ENCODE assay signal across 2 cellular contexts in the genomic region with DNA sequence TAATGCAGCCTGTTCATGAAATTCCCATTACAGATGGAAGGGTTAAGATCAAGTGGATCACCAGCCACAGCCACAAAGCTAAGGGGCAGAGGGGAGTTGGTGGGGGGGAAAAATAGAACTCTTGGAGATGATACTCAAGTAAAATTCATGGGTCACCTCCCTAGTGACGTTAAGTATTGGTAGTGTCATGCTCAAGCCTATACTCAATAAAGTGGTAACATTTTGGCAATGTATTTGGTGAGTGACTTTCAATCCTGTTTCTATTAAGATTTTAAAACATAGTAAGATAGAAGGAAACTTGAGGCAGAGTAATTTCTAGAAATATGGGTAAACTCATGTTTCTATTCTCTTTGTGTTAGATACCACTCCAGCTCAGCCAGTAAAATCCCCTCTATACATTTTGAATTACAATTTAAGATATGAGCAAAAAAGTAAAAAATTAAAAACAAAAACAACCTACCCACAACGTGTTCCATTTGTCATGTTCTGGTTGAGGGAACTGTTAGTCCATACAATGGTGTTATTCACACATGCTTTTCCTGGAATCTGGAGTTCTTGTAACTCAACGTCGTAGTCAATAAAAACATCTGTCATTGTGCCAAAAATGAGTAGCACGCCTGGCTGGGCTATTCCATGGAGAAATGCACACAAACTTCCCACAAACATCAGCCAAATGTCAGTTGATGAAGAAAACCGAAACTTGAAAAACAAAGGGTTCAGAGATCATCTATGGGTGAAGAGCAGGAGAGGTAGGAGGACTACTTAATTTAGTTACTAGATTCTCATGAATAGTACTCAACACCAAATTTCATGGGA.
TF ChIP-seq lines count a peak whose summit lies in the region.

No MANE protein-coding gene starts in this region.

TF ChIP-seq in A549, 52 proteins besides CTCF, POLR2A, EP300 and RAD21 (continued from another document):
- TF ChIP-seq, protein P1, sequence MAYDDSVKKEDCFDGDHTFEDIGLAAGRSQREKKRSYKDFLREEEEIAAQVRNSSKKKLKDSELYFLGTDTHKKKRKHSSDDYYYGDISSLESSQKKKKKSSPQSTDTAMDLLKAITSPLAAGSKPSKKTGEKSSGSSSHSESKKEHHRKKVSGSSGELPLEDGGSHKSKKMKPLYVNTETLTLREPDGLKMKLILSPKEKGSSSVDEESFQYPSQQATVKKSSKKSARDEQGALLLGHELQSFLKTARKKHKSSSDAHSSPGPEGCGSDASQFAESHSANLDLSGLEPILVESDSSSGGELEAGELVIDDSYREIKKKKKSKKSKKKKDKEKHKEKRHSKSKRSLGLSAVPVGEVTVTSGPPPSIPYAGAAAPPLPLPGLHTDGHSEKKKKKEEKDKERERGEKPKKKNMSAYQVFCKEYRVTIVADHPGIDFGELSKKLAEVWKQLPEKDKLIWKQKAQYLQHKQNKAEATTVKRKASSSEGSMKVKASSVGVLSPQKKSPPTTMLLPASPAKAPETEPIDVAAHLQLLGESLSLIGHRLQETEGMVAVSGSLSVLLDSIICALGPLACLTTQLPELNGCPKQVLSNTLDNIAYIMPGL (CRISPR knock-in tag; IDR thresholded peaks at IDR 0.05; ENCODE audit: borderline replicate concordance) = no peak
- TF ChIP-seq KDM5A (IDR thresholded peaks at IDR 0.05) = no peak
- no peak for TF ChIP-seq PHF8 (IDR thresholded peaks at IDR 0.05; ENCODE audit: borderline replicate concordance, low read depth)
- TF ChIP-seq BCL3 (IDR thresholded peaks at IDR 0.05) = no peak
- no peak for TF ChIP-seq HDAC2 (IDR thresholded peaks at IDR 0.05)
- TF ChIP-seq CHD2 (IDR thresholded peaks at IDR 0.05; ENCODE audit: low read length, partially characterized antibody) = no peak
- no peak for TF ChIP-seq POLR2AphosphoS2 (conservative IDR thresholded peaks at IDR 0.05; ENCODE audit: low read length)
- no peak for TF ChIP-seq ESRRA (IDR thresholded peaks at IDR 0.05; ENCODE audit: borderline replicate concordance, low read length)
- TF ChIP-seq MAX (IDR thresholded peaks at IDR 0.05) = no peak
- no peak for TF ChIP-seq FOSB (CRISPR knock-in tag; IDR thresholded peaks at IDR 0.05)
- TF ChIP-seq MAFK (IDR thresholded peaks at IDR 0.05; ENCODE audit: partially characterized antibody) = no peak
- no peak for TF ChIP-seq HEYL (CRISPR knock-in tag; IDR thresholded peaks at IDR 0.05)
- no peak for TF ChIP-seq NPAS2 (CRISPR knock-in tag; IDR thresholded peaks at IDR 0.05; ENCODE audit: borderline replicate concordance)
- no peak for TF ChIP-seq HOXB13 (CRISPR knock-in tag; IDR thresholded peaks at IDR 0.05; ENCODE audit: low read depth)

TF ChIP-seq in SK-N-SH, 30 proteins besides CTCF, POLR2A, EP300 and RAD21 (continued from another document):
- TF ChIP-seq USF2 (IDR thresholded peaks at IDR 0.05; ENCODE audit: borderline replicate concordance, low read depth, low read length) (no peak), PBX3 (IDR thresholded peaks at IDR 0.05) (no peak), SIN3A (IDR thresholded peaks at IDR 0.05; ENCODE audit: borderline replicate concordance, low read depth, low read length) (no peak), RFX5 (IDR thresholded peaks at IDR 0.05; ENCODE audit: low read length) (no peak), TAF1 (IDR thresholded peaks at IDR 0.05; ENCODE audit: borderline replicate concordance, low read depth, low read length) (no peak), RXRA (IDR thresholded peaks at IDR 0.05; ENCODE audit: borderline replicate concordance, low read depth) (no peak), TCF12 (IDR thresholded peaks at IDR 0.05) (no peak), TEAD4 (IDR thresholded peaks at IDR 0.05; ENCODE audit: borderline replicate concordance, insufficient read depth) (no peak), GABPA (IDR thresholded peaks at IDR 0.05; ENCODE audit: low read depth) (no peak), FOXJ3 (CRISPR knock-in tag; IDR thresholded peaks at IDR 0.05) (no peak), JUND (IDR thresholded peaks at IDR 0.05) (no peak), MXI1 (IDR thresholded peaks at IDR 0.05; ENCODE audit: low read depth, low read length) (no peak)
- TF ChIP-seq, protein P2, sequence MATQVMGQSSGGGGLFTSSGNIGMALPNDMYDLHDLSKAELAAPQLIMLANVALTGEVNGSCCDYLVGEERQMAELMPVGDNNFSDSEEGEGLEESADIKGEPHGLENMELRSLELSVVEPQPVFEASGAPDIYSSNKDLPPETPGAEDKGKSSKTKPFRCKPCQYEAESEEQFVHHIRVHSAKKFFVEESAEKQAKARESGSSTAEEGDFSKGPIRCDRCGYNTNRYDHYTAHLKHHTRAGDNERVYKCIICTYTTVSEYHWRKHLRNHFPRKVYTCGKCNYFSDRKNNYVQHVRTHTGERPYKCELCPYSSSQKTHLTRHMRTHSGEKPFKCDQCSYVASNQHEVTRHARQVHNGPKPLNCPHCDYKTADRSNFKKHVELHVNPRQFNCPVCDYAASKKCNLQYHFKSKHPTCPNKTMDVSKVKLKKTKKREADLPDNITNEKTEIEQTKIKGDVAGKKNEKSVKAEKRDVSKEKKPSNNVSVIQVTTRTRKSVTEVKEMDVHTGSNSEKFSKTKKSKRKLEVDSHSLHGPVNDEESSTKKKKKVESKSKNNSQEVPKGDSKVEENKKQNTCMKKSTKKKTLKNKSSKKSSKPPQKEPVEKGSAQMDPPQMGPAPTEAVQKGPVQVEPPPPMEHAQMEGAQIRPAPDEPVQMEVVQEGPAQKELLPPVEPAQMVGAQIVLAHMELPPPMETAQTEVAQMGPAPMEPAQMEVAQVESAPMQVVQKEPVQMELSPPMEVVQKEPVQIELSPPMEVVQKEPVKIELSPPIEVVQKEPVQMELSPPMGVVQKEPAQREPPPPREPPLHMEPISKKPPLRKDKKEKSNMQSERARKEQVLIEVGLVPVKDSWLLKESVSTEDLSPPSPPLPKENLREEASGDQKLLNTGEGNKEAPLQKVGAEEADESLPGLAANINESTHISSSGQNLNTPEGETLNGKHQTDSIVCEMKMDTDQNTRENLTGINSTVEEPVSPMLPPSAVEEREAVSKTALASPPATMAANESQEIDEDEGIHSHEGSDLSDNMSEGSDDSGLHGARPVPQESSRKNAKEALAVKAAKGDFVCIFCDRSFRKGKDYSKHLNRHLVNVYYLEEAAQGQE (IDR thresholded peaks at IDR 0.05; ENCODE audit: low read depth, low read length) = no peak
- TF ChIP-seq, protein P3, sequence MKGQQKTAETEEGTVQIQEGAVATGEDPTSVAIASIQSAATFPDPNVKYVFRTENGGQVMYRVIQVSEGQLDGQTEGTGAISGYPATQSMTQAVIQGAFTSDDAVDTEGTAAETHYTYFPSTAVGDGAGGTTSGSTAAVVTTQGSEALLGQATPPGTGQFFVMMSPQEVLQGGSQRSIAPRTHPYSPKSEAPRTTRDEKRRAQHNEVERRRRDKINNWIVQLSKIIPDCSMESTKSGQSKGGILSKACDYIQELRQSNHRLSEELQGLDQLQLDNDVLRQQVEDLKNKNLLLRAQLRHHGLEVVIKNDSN (IDR thresholded peaks at IDR 0.05; ENCODE audit: borderline replicate concordance, low read depth) = no peak
- TF ChIP-seq, protein P4, sequence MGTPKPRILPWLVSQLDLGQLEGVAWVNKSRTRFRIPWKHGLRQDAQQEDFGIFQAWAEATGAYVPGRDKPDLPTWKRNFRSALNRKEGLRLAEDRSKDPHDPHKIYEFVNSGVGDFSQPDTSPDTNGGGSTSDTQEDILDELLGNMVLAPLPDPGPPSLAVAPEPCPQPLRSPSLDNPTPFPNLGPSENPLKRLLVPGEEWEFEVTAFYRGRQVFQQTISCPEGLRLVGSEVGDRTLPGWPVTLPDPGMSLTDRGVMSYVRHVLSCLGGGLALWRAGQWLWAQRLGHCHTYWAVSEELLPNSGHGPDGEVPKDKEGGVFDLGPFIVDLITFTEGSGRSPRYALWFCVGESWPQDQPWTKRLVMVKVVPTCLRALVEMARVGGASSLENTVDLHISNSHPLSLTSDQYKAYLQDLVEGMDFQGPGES (IDR thresholded peaks at IDR 0.05; ENCODE audit: low read depth, low read length) = no peak
